8 cellular contexts compared by ENCODE assay signal in the genomic region with DNA sequence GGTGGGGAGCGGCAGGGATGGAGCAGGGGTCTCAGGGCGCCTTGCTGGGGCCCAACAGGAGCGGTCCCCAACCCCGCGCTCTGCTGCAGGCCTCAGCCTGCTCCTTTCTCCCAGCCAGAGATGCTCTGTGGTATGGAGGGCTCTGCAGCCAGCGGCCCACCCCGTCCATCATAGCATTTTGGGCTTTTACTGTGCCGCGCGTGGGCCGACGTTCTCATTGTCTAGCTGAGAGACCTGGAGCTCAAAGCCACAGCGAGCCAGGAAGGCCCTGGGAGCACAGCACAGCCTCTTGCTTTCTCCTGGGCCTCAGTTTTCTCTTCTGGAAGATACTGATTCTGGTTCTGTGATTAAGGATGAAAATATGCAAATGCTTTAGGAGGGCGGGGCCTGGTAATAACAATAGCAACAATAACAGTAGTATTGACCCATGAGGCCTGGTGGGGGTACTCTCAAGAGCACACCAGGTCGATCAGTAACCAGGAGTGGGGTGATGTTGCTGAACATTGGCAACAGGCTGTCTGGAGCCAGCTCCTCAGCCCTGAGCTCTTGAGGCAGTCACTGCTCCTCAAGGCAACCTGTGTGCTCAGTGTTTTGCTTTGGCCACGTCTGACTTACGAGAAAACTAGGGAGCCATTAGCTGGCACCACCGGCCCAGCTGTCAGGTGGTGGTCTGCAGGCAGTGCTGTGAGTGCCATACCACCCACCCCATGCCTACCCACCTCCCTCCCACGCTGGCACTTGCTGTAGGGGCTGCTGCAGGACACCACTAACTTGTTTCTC. TPM values are rescaled to one million over a fixed set of nuclear protein-coding genes. Genes with fewer than 3 reads are reported as not detected.
DNase-seq lines count a peak whose midpoint lies in the region; ATAC-seq and TF ChIP-seq lines count a peak whose summit lies in the region.

No MANE protein-coding gene starts in this region.

- no peak overlapping the region for H3K27ac ChIP-seq in AG04450 (ENCODE audit: low read depth, low read length)
- H3K27ac ChIP-seq in cingulate gyrus (ENCODE audit: low read depth, low read length) = peak overlapping the region; percentile 79
- H3K27ac ChIP-seq in neural progenitor cell = no peak overlapping the region

- no peaks in the 10 kb centered on the region for H3K79me2 ChIP-seq in neural progenitor cell (ENCODE audit: low read depth)

- H3K4me1 Mint-ChIP-seq in neural progenitor cell = peaks cover 31% of the 10 kb centered on the region

- TF ChIP-seq CTCF in AG04450 (IDR thresholded peaks at IDR 0.05; ENCODE audit: low read depth, low read length) (no peak), neural progenitor cell (IDR thresholded peaks at IDR 0.05) (no peak)

- no peak overlapping the region for H3K27ac Mint-ChIP-seq in neural progenitor cell

- peaks cover 36% of the 10 kb centered on the region for H4K20me1 ChIP-seq in neural progenitor cell (ENCODE audit: low read depth)

- no peak overlapping the region for H3K9ac ChIP-seq in neural progenitor cell

- peak; percentile 7 for ATAC-seq in HG03460 (IDR thresholded peaks at IDR 0.05; ENCODE audit: unreplicated experiment)
- ATAC-seq in GM21737 (IDR thresholded peaks at IDR 0.05; ENCODE audit: unreplicated experiment) = no peak
- ATAC-seq in left colon = no peak

- H3K36me3 Mint-ChIP-seq in neural progenitor cell = peaks cover 4% of the 10 kb centered on the region

- no peaks in the 10 kb centered on the region for H3K9me3 Mint-ChIP-seq in neural progenitor cell

- peak overlapping the region; percentile 78 for H2AFZ ChIP-seq in neural progenitor cell (replicated peaks)

- intact Hi-C loops in left colon (cut with DNase I, micrococcal nuclease) = loop anchor here in 1 of 2 donors (5.0 to 10.0 kb wide), 2 partner anchors 142 to 145 kb away; no protein-coding TSS in a partner anchor

- no peaks in the 10 kb centered on the region for H3K36me3 ChIP-seq in neural progenitor cell

- H3K4me2 ChIP-seq in neural progenitor cell = peak overlapping the region; percentile 85

- H3K27me3 Mint-ChIP-seq in neural progenitor cell (ENCODE audit: insufficient read depth, low read depth) = peaks cover 16% of the 10 kb centered on the region

- peaks cover 37% of the 10 kb centered on the region for H3F3A ChIP-seq in neural progenitor cell (ENCODE audit: low read depth)

- H3K4me3 ChIP-seq in AG04450 (ENCODE audit: low read depth, low read length) (peak overlapping the region; percentile 29; the same call in 1 of the 2 replicates), neural progenitor cell (peak overlapping the region; percentile 67)

- no peak for DNase-seq in AG04450 (ENCODE audit: low read depth, low spot score)
- DNase-seq in neural progenitor cell (ENCODE audit: low spot score) = no peak
- DNase-seq in NCI-H526 treated with DMSO at 0.1 percent for 48 hours (lab: John Stamatoyannopoulos, UW) = no peak
- DNase-seq in putamen (ENCODE audit: low spot score) = no peak
- no peak for DNase-seq in left colon

- peaks cover 40% of the 10 kb centered on the region for H3K4me1 ChIP-seq in neural progenitor cell

- H3K4me3 Mint-ChIP-seq in neural progenitor cell = peak overlapping the region; percentile 80

- peaks cover 7% of the 10 kb centered on the region for H3K9me3 ChIP-seq in AG04450 (ENCODE audit: control insufficient read depth, insufficient read depth, low read length)
- no peaks in the 10 kb centered on the region for H3K9me3 ChIP-seq in neural progenitor cell (ENCODE audit: low read depth)

- POLR2A ChIA-PET in AG04450 (lab: Yijun Ruan, JAX) = interaction anchor here (0.6 to 2.7 kb wide), 18 partner anchors 10 to 243 kb away, joined by 3 to 39 read pairs (median 6); no protein-coding TSS in a partner anchor

- CTCF ChIA-PET in AG04450 (lab: Charles Lee) = interaction anchor here (0.6 to 2.7 kb wide), 46 partner anchors 8 to 536 kb away, joined by 3 to 49 read pairs (median 4); partner anchors contain the start of gene PEMT

- peaks cover 2% of the 10 kb centered on the region for H3K27me3 ChIP-seq in AG04450 (ENCODE audit: control insufficient read depth, insufficient read depth, low read length)
- H3K27me3 ChIP-seq in neural progenitor cell = peaks cover 31% of the 10 kb centered on the region

RNA-seq across cellular contexts. Expression of gene RASD1, which starts 1.1 kb away (rescaled TPM):
- polyA plus RNA-seq in AG04450 (2011; rRNA removed) = 0.55 and 0.91 TPM in 2 replicates
- 0.65 and 0.69 TPM in 2 replicates for polyA minus RNA-seq in AG04450 (2011; rRNA and poly(A)+ RNA removed)
- total RNA-seq in neural progenitor cell (ENCODE audit: low replicate concordance) (0.88 and 2.8 TPM in 2 replicates), left colon (10 to 100 TPM; 20.9 to 24.6 TPM)

RNA-seq across cellular contexts. Expression of gene MED9, which starts 20.5 kb away (rescaled TPM):
- 10.9 and 11.6 TPM in 2 replicates for polyA plus RNA-seq in AG04450 (2011; rRNA removed)
- polyA minus RNA-seq in AG04450 (2011; rRNA and poly(A)+ RNA removed) = 11.0 TPM in 2 replicates
- total RNA-seq in neural progenitor cell (ENCODE audit: low replicate concordance) (15.7 and 28.0 TPM in 2 replicates), left colon (10 to 100 TPM; 19.5 to 20.4 TPM)
